Comparison of ENCODE assay signal across 1 cellular context in the genomic region with DNA sequence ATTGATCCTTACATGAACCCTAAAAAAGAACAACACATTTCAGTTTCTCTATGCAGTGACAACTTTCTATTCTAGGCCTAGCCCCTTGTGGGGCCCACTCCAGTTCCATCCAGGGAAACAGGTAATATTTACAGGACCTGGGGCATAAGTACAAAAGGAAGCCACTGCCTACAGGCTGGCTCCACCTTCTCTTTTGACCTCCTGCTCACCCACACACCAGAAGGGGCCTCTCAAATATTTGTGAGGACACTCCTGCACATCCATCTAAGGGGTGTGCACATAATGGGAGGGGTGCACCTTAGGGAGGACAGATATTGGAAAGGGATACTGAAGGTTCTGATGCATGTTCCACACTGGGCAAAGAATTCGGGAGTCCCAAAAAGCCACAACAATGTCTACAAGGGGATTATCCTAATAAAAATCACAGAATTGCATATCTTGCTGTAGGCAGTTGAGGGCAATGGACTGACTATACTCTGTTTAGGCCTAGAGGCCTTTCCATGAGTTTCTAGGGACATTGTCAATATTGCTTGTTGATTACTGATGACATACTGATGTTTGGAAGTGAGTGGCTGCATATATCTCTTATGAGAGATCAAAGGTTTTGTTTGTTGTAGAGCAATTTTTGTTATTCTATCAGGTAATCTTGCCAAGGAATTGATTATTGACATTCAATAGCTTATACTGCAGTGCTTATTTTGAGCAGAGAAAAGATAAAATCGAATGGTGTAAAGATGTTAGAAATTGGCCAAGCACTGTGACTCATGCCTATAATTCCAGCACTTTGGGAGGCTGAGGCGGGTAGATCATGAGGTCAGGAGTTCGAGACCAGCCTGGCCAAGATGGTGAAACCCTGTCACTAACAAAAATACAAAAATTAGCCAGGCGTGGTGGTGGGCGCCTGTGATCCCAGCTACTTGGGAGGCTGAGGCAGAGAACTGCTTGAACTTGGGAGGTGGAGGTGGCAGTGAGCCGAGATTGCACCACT.
TF ChIP-seq lines count a peak whose summit lies in the region.

No MANE protein-coding gene starts in this region.

TF ChIP-seq in HepG2, 621 proteins besides CTCF, POLR2A, EP300 and RAD21 (continued from another document and continues in another):
- TF ChIP-seq, protein P1, sequence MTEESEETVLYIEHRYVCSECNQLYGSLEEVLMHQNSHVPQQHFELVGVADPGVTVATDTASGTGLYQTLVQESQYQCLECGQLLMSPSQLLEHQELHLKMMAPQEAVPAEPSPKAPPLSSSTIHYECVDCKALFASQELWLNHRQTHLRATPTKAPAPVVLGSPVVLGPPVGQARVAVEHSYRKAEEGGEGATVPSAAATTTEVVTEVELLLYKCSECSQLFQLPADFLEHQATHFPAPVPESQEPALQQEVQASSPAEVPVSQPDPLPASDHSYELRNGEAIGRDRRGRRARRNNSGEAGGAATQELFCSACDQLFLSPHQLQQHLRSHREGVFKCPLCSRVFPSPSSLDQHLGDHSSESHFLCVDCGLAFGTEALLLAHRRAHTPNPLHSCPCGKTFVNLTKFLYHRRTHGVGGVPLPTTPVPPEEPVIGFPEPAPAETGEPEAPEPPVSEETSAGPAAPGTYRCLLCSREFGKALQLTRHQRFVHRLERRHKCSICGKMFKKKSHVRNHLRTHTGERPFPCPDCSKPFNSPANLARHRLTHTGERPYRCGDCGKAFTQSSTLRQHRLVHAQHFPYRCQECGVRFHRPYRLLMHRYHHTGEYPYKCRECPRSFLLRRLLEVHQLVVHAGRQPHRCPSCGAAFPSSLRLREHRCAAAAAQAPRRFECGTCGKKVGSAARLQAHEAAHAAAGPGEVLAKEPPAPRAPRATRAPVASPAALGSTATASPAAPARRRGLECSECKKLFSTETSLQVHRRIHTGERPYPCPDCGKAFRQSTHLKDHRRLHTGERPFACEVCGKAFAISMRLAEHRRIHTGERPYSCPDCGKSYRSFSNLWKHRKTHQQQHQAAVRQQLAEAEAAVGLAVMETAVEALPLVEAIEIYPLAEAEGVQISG (CRISPR knock-in tag; IDR thresholded peaks at IDR 0.05) = peak; percentile 54; the same call in 1 of the 2 replicates
- TF ChIP-seq ZNF781 (CRISPR knock-in tag; IDR thresholded peaks at IDR 0.05; ENCODE audit: borderline replicate concordance, not compliant biosample characterization) = no peak
- no peak for TF ChIP-seq JUNB (CRISPR knock-in tag; IDR thresholded peaks at IDR 0.05; ENCODE audit: borderline replicate concordance)
- TF ChIP-seq, protein P2, sequence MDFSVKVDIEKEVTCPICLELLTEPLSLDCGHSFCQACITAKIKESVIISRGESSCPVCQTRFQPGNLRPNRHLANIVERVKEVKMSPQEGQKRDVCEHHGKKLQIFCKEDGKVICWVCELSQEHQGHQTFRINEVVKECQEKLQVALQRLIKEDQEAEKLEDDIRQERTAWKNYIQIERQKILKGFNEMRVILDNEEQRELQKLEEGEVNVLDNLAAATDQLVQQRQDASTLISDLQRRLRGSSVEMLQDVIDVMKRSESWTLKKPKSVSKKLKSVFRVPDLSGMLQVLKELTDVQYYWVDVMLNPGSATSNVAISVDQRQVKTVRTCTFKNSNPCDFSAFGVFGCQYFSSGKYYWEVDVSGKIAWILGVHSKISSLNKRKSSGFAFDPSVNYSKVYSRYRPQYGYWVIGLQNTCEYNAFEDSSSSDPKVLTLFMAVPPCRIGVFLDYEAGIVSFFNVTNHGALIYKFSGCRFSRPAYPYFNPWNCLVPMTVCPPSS (IDR thresholded peaks at IDR 0.05) = no peak
- no peak for TF ChIP-seq NFRKB (IDR thresholded peaks at IDR 0.05)
- TF ChIP-seq NFE2L2 (IDR thresholded peaks at IDR 0.05; ENCODE audit: low read length) = no peak
- peak; percentile 81; the same call in 1 of the 2 replicates for TF ChIP-seq MYNN (CRISPR knock-in tag; IDR thresholded peaks at IDR 0.05; ENCODE audit: low read depth)
- peak; percentile 94 for TF ChIP-seq SALL1 (CRISPR knock-in tag; IDR thresholded peaks at IDR 0.05)
- peak; percentile 92 for TF ChIP-seq ELF3 (CRISPR knock-in tag; IDR thresholded peaks at IDR 0.05)
- TF ChIP-seq, protein P3, sequence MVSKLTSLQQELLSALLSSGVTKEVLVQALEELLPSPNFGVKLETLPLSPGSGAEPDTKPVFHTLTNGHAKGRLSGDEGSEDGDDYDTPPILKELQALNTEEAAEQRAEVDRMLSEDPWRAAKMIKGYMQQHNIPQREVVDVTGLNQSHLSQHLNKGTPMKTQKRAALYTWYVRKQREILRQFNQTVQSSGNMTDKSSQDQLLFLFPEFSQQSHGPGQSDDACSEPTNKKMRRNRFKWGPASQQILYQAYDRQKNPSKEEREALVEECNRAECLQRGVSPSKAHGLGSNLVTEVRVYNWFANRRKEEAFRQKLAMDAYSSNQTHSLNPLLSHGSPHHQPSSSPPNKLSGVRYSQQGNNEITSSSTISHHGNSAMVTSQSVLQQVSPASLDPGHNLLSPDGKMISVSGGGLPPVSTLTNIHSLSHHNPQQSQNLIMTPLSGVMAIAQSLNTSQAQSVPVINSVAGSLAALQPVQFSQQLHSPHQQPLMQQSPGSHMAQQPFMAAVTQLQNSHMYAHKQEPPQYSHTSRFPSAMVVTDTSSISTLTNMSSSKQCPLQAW (CRISPR knock-in tag; IDR thresholded peaks at IDR 0.05) = peak; percentile 49; the same call in 1 of the 2 replicates
- peak; percentile 46; the same call in 1 of the 2 replicates for TF ChIP-seq NAIF1 (CRISPR knock-in tag; IDR thresholded peaks at IDR 0.05; ENCODE audit: borderline replicate concordance)
- peak; percentile 89 for TF ChIP-seq ISL2 (CRISPR knock-in tag; IDR thresholded peaks at IDR 0.05)
- TF ChIP-seq, protein P4, sequence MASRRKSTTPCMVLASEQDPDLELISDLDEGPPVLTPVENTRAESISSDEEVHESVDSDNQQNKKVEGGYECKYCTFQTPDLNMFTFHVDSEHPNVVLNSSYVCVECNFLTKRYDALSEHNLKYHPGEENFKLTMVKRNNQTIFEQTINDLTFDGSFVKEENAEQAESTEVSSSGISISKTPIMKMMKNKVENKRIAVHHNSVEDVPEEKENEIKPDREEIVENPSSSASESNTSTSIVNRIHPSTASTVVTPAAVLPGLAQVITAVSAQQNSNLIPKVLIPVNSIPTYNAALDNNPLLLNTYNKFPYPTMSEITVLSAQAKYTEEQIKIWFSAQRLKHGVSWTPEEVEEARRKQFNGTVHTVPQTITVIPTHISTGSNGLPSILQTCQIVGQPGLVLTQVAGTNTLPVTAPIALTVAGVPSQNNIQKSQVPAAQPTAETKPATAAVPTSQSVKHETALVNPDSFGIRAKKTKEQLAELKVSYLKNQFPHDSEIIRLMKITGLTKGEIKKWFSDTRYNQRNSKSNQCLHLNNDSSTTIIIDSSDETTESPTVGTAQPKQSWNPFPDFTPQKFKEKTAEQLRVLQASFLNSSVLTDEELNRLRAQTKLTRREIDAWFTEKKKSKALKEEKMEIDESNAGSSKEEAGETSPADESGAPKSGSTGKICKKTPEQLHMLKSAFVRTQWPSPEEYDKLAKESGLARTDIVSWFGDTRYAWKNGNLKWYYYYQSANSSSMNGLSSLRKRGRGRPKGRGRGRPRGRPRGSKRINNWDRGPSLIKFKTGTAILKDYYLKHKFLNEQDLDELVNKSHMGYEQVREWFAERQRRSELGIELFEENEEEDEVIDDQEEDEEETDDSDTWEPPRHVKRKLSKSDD (CRISPR knock-in tag; IDR thresholded peaks at IDR 0.05; ENCODE audit: low read depth) = no peak
- TF ChIP-seq KAT8 (CRISPR knock-in tag; IDR thresholded peaks at IDR 0.05) = peak; percentile 75
- TF ChIP-seq, protein P5, sequence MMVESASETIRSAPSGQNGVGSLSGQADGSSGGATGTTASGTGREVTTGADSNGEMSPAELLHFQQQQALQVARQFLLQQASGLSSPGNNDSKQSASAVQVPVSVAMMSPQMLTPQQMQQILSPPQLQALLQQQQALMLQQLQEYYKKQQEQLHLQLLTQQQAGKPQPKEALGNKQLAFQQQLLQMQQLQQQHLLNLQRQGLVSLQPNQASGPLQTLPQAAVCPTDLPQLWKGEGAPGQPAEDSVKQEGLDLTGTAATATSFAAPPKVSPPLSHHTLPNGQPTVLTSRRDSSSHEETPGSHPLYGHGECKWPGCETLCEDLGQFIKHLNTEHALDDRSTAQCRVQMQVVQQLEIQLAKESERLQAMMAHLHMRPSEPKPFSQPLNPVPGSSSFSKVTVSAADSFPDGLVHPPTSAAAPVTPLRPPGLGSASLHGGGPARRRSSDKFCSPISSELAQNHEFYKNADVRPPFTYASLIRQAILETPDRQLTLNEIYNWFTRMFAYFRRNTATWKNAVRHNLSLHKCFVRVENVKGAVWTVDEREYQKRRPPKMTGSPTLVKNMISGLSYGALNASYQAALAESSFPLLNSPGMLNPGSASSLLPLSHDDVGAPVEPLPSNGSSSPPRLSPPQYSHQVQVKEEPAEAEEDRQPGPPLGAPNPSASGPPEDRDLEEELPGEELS (CRISPR knock-in tag; IDR thresholded peaks at IDR 0.05) = peak; percentile 96
- no peak for TF ChIP-seq IKZF4 (CRISPR knock-in tag; IDR thresholded peaks at IDR 0.05; ENCODE audit: borderline replicate concordance, low read depth, not compliant biosample characterization)
- TF ChIP-seq, protein P6, sequence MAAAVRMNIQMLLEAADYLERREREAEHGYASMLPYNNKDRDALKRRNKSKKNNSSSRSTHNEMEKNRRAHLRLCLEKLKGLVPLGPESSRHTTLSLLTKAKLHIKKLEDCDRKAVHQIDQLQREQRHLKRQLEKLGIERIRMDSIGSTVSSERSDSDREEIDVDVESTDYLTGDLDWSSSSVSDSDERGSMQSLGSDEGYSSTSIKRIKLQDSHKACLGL (CRISPR knock-in tag; IDR thresholded peaks at IDR 0.05) = no peak
- TF ChIP-seq POLR2G (IDR thresholded peaks at IDR 0.05; ENCODE audit: low read depth, low read length) = no peak
- 0 out of 2 replicates have a peak, but pooled peaks have one; percentile 21 for TF ChIP-seq ZSCAN22 (CRISPR knock-in tag; IDR thresholded peaks at IDR 0.05)
- TF ChIP-seq ZSCAN29 (CRISPR knock-in tag; conservative IDR thresholded peaks at IDR 0.05) = peak; percentile 37; the same call in 1 of the 2 replicates
- TF ChIP-seq, protein P7, sequence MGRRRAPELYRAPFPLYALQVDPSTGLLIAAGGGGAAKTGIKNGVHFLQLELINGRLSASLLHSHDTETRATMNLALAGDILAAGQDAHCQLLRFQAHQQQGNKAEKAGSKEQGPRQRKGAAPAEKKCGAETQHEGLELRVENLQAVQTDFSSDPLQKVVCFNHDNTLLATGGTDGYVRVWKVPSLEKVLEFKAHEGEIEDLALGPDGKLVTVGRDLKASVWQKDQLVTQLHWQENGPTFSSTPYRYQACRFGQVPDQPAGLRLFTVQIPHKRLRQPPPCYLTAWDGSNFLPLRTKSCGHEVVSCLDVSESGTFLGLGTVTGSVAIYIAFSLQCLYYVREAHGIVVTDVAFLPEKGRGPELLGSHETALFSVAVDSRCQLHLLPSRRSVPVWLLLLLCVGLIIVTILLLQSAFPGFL (CRISPR knock-in tag; IDR thresholded peaks at IDR 0.05) = no peak
- peak; percentile 87 for TF ChIP-seq SAP130 (CRISPR knock-in tag; IDR thresholded peaks at IDR 0.05; ENCODE audit: low read depth)
- no peak for TF ChIP-seq RBAK (CRISPR knock-in tag; IDR thresholded peaks at IDR 0.05)
- TF ChIP-seq, protein P8, sequence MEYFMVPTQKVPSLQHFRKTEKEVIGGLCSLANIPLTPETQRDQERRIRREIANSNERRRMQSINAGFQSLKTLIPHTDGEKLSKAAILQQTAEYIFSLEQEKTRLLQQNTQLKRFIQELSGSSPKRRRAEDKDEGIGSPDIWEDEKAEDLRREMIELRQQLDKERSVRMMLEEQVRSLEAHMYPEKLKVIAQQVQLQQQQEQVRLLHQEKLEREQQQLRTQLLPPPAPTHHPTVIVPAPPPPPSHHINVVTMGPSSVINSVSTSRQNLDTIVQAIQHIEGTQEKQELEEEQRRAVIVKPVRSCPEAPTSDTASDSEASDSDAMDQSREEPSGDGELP (IDR thresholded peaks at IDR 0.05; ENCODE audit: borderline replicate concordance, low read depth) = no peak
- peak; percentile 47 for TF ChIP-seq ZNF441 (CRISPR knock-in tag; IDR thresholded peaks at IDR 0.05; ENCODE audit: borderline replicate concordance)
- TF ChIP-seq ZNF367 (CRISPR knock-in tag; IDR thresholded peaks at IDR 0.05; ENCODE audit: borderline replicate concordance) = no peak
- TF ChIP-seq MIER3 (CRISPR knock-in tag; IDR thresholded peaks at IDR 0.05; ENCODE audit: borderline replicate concordance) = peak; percentile 62; the same call in 1 of the 2 replicates
- TF ChIP-seq ZNF616 (CRISPR knock-in tag; IDR thresholded peaks at IDR 0.05; ENCODE audit: low read depth) = 0 out of 2 replicates have a peak, but pooled peaks have one; percentile 59
- TF ChIP-seq, protein P9, sequence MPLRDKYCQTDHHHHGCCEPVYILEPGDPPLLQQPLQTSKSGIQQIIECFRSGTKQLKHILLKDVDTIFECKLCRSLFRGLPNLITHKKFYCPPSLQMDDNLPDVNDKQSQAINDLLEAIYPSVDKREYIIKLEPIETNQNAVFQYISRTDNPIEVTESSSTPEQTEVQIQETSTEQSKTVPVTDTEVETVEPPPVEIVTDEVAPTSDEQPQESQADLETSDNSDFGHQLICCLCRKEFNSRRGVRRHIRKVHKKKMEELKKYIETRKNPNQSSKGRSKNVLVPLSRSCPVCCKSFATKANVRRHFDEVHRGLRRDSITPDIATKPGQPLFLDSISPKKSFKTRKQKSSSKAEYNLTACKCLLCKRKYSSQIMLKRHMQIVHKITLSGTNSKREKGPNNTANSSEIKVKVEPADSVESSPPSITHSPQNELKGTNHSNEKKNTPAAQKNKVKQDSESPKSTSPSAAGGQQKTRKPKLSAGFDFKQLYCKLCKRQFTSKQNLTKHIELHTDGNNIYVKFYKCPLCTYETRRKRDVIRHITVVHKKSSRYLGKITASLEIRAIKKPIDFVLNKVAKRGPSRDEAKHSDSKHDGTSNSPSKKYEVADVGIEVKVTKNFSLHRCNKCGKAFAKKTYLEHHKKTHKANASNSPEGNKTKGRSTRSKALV (CRISPR knock-in tag; IDR thresholded peaks at IDR 0.05) = no peak
- 0 out of 2 replicates have a peak, but pooled peaks have one; percentile 40 for TF ChIP-seq SETDB1 (CRISPR knock-in tag; IDR thresholded peaks at IDR 0.05; ENCODE audit: borderline replicate concordance)
- TF ChIP-seq, protein P10, sequence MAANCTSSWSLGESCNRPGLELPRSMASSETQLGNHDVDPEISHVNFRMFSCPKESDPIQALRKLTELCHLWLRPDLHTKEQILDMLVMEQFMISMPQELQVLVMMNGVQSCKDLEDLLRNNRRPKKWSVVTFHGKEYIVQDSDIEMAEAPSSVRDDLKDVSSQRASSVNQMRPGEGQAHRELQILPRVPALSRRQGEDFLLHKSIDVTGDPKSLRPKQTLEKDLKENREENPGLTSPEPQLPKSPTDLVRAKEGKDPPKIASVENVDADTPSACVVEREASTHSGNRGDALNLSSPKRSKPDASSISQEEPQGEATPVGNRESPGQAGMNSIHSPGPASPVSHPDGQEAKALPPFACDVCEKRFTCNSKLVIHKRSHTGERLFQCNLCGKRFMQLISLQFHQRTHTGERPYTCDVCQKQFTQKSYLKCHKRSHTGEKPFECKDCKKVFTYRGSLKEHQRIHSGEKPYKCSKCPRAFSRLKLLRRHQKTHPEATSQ (CRISPR knock-in tag; IDR thresholded peaks at IDR 0.05; ENCODE audit: borderline replicate concordance) = no peak
- no peak for TF ChIP-seq SCMH1 (CRISPR knock-in tag; IDR thresholded peaks at IDR 0.05; ENCODE audit: borderline replicate concordance)
- peak; percentile 73 for TF ChIP-seq HOXA3 (CRISPR knock-in tag; IDR thresholded peaks at IDR 0.05)
- TF ChIP-seq CCDC6 (CRISPR knock-in tag; IDR thresholded peaks at IDR 0.05) = peak; percentile 44; the same call in 1 of the 2 replicates
